Comparison of ENCODE assay signal across 1 cellular context in the genomic region with DNA sequence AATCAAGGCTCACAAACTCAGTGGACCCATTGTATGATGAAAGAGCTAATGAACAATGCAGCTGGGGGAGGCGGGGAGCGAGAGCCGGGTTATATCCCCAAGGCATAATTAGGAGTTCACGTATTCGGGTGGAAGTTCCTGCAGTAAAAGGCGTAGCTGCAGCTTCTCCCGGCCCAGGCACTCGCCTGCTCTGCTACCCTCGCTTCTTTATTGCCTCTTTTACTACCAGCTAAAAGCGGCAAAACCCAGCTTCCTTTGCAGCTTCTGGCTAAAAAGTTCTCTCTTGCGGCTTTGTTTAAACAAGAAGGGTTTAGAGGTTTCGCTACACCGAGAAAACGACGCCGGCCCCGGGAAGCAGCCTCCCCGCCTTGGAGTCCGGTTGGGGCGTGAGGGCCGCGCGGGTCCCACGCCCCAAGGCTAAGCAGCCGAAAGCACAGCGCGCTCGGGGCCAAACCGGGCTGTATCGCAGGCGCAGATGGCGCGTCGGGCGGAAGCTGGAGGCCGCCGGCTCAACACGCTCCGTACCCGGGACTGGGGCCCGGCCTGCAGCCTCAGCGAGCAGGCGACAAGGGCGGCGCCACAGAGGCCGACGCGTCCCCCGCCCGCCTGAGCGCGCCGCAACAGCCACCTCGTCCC.
TF ChIP-seq lines count a peak whose summit lies in the region.

No MANE protein-coding gene starts in this region.

TF ChIP-seq in HepG2, 621 proteins besides CTCF, POLR2A, EP300 and RAD21 (continued from another document and continues in another):
- TF ChIP-seq, protein P1, sequence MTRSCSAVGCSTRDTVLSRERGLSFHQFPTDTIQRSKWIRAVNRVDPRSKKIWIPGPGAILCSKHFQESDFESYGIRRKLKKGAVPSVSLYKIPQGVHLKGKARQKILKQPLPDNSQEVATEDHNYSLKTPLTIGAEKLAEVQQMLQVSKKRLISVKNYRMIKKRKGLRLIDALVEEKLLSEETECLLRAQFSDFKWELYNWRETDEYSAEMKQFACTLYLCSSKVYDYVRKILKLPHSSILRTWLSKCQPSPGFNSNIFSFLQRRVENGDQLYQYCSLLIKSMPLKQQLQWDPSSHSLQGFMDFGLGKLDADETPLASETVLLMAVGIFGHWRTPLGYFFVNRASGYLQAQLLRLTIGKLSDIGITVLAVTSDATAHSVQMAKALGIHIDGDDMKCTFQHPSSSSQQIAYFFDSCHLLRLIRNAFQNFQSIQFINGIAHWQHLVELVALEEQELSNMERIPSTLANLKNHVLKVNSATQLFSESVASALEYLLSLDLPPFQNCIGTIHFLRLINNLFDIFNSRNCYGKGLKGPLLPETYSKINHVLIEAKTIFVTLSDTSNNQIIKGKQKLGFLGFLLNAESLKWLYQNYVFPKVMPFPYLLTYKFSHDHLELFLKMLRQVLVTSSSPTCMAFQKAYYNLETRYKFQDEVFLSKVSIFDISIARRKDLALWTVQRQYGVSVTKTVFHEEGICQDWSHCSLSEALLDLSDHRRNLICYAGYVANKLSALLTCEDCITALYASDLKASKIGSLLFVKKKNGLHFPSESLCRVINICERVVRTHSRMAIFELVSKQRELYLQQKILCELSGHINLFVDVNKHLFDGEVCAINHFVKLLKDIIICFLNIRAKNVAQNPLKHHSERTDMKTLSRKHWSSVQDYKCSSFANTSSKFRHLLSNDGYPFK (CRISPR knock-in tag; IDR thresholded peaks at IDR 0.05; ENCODE audit: borderline replicate concordance): 0 out of 2 replicates have a peak, but pooled peaks have one; percentile 56
- TF ChIP-seq KAT2B (IDR thresholded peaks at IDR 0.05; ENCODE audit: borderline replicate concordance, low read depth, low read length) (no peak), ZNF737 (CRISPR knock-in tag; IDR thresholded peaks at IDR 0.05; ENCODE audit: borderline replicate concordance) (peak; percentile 96; the same call in 1 of the 2 replicates), ERF (CRISPR knock-in tag; IDR thresholded peaks at IDR 0.05) (no peak; the same call in none of the 2 replicates), NKX3-1 (CRISPR knock-in tag; IDR thresholded peaks at IDR 0.05) (peak; percentile 87), SRSF9 (IDR thresholded peaks at IDR 0.05; ENCODE audit: borderline replicate concordance, insufficient read depth, low read depth, low read length, poor library complexity, severe bottlenecking) (no peak), SSRP1 (CRISPR knock-in tag; IDR thresholded peaks at IDR 0.05) (no peak), ZMAT3 (CRISPR knock-in tag; conservative IDR thresholded peaks at IDR 0.05) (no peak; the same call in 1 of the 2 replicates), ZNF232 (CRISPR knock-in tag; IDR thresholded peaks at IDR 0.05; ENCODE audit: borderline replicate concordance) (peak; percentile 82), ZNF777 (CRISPR knock-in tag; IDR thresholded peaks at IDR 0.05) (0 out of 2 replicates have a peak, but pooled peaks have one; percentile 50), ZNF577 (CRISPR knock-in tag; IDR thresholded peaks at IDR 0.05; ENCODE audit: borderline replicate concordance, low read depth) (no peak), ZNF441 (CRISPR knock-in tag; IDR thresholded peaks at IDR 0.05; ENCODE audit: borderline replicate concordance) (peak; percentile 24; the same call in 1 of the 2 replicates), ZSCAN21 (CRISPR knock-in tag; IDR thresholded peaks at IDR 0.05; ENCODE audit: borderline replicate concordance) (peak; percentile 95), ZBTB37 (CRISPR knock-in tag; IDR thresholded peaks at IDR 0.05) (no peak), MIXL1 (CRISPR knock-in tag; IDR thresholded peaks at IDR 0.05) (no peak; the same call in 1 of the 2 replicates), ZNF468 (CRISPR knock-in tag; IDR thresholded peaks at IDR 0.05) (no peak), ZNF841 (CRISPR knock-in tag; IDR thresholded peaks at IDR 0.05; ENCODE audit: borderline replicate concordance) (0 out of 2 replicates have a peak, but pooled peaks have one; percentile 68), HNRNPLL (IDR thresholded peaks at IDR 0.05; ENCODE audit: low read depth, low read length, poor library complexity, severe bottlenecking) (peak; percentile 81), ZKSCAN8 (CRISPR knock-in tag; IDR thresholded peaks at IDR 0.05; ENCODE audit: borderline replicate concordance) (peak; percentile 26; the same call in 1 of the 2 replicates), IRF9 (CRISPR knock-in tag; IDR thresholded peaks at IDR 0.05; ENCODE audit: borderline replicate concordance) (no peak), PREB (CRISPR knock-in tag; IDR thresholded peaks at IDR 0.05) (peak; percentile 85), ATF7-NPFF (CRISPR knock-in tag; IDR thresholded peaks at IDR 0.05; ENCODE audit: low read depth) (peak; percentile 91), FOXJ3 (CRISPR knock-in tag; IDR thresholded peaks at IDR 0.05; ENCODE audit: borderline replicate concordance) (peak; percentile 65; the same call in 1 of the 2 replicates), REL (CRISPR knock-in tag; conservative IDR thresholded peaks at IDR 0.05) (peak; percentile 88), ZBTB44 (CRISPR knock-in tag; IDR thresholded peaks at IDR 0.05) (0 out of 2 replicates have a peak, but pooled peaks have one; percentile 15), ZFP90 (CRISPR knock-in tag; IDR thresholded peaks at IDR 0.05; ENCODE audit: borderline replicate concordance) (peak; percentile 95), ZNF510 (CRISPR knock-in tag; IDR thresholded peaks at IDR 0.05; ENCODE audit: low read depth) (no peak; the same call in 1 of the 2 replicates), ZNF563 (CRISPR knock-in tag; IDR thresholded peaks at IDR 0.05) (peak; percentile 86), ZNF567 (CRISPR knock-in tag; IDR thresholded peaks at IDR 0.05; ENCODE audit: borderline replicate concordance) (peak; percentile 82), JUNB (CRISPR knock-in tag; IDR thresholded peaks at IDR 0.05; ENCODE audit: borderline replicate concordance) (no peak; the same call in 1 of the 2 replicates), ZBTB21 (CRISPR knock-in tag; IDR thresholded peaks at IDR 0.05) (no peak), MEIS2 (CRISPR knock-in tag; IDR thresholded peaks at IDR 0.05) (peak; percentile 87; the same call in 1 of the 2 replicates), HOXA9 (CRISPR knock-in tag; IDR thresholded peaks at IDR 0.05; ENCODE audit: borderline replicate concordance) (peak; percentile 84), KLF15 (CRISPR knock-in tag; IDR thresholded peaks at IDR 0.05; ENCODE audit: borderline replicate concordance) (no peak; the same call in 1 of the 2 replicates), TAF1 (CRISPR knock-in tag; IDR thresholded peaks at IDR 0.05) (peak; percentile 97), ZFP36 (IDR thresholded peaks at IDR 0.05; ENCODE audit: borderline replicate concordance, low read depth, low read length, partially characterized antibody) (no peak), HDAC6 (IDR thresholded peaks at IDR 0.05; ENCODE audit: low read depth, low read length) (no peak), PBX2 (CRISPR knock-in tag; IDR thresholded peaks at IDR 0.05) (no peak), ZNF547 (CRISPR knock-in tag; IDR thresholded peaks at IDR 0.05) (peak; percentile 97), ZNF34 (CRISPR knock-in tag; IDR thresholded peaks at IDR 0.05; ENCODE audit: borderline replicate concordance) (peak; percentile 29; the same call in 1 of the 2 replicates), SP4 (CRISPR knock-in tag; IDR thresholded peaks at IDR 0.05) (peak; percentile 93), MNT (IDR thresholded peaks at IDR 0.05) (no peak), ZNF704 (CRISPR knock-in tag; IDR thresholded peaks at IDR 0.05; ENCODE audit: borderline replicate concordance) (peak; percentile 94; the same call in 1 of the 2 replicates), ZNF44 (CRISPR knock-in tag; IDR thresholded peaks at IDR 0.05) (no peak), TCF12 (IDR thresholded peaks at IDR 0.05) (no peak), TCF12 (CRISPR knock-in tag; IDR thresholded peaks at IDR 0.05) (peak; percentile 70; the same call in 1 of the 2 replicates), CENPX (CRISPR knock-in tag; IDR thresholded peaks at IDR 0.05) (no peak), ZNF143 (CRISPR knock-in tag; IDR thresholded peaks at IDR 0.05) (peak; percentile 17; the same call in 1 of the 2 replicates)
- TF ChIP-seq, protein P2, sequence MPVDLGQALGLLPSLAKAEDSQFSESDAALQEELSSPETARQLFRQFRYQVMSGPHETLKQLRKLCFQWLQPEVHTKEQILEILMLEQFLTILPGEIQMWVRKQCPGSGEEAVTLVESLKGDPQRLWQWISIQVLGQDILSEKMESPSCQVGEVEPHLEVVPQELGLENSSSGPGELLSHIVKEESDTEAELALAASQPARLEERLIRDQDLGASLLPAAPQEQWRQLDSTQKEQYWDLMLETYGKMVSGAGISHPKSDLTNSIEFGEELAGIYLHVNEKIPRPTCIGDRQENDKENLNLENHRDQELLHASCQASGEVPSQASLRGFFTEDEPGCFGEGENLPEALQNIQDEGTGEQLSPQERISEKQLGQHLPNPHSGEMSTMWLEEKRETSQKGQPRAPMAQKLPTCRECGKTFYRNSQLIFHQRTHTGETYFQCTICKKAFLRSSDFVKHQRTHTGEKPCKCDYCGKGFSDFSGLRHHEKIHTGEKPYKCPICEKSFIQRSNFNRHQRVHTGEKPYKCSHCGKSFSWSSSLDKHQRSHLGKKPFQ (CRISPR knock-in tag; IDR thresholded peaks at IDR 0.05; ENCODE audit: insufficient replicate concordance): no peak
